In genomic region chr14:60093088-60093487, GRCh38 we compare ENCODE assay signal across 8 cellular contexts. TPM values are rescaled to one million over a fixed set of nuclear protein-coding genes. Genes with fewer than 3 reads are reported as not detected.
DNase-seq lines count a peak whose midpoint lies in the region; ATAC-seq and TF ChIP-seq lines count a peak whose summit lies in the region.

No MANE protein-coding gene starts in this region.

- no peak for DNase-seq in activated CD4-positive, alpha-beta T cell treated with anti-CD3 and anti-CD28 coated beads for 36 hours
- no peak for DNase-seq in activated CD4-positive, alpha-beta T cell treated with anti-CD3 and anti-CD28 coated beads for 1 hour
- no peak for DNase-seq in activated T-helper 2 cell treated with anti-CD3 and anti-CD28 coated beads, Interferon-gamma antibody, Interleukin-2, Interleukin-4, amounts not matched to agents 10 μg/mL and 5 μg/mL and 100 μg/mL, durations not matched to agents 14 hours and 24 hours and 36 hours (ENCODE audit: low spot score)
- peak in 2 of 3 donors; percentile 9 to 17 for DNase-seq in immature natural killer cell
- DNase-seq in thoracic aorta (ENCODE audit: low spot score), result no peak
- no peak for DNase-seq in activated gamma-delta T cell treated with Interleukin-2 at 50 U/mL for 16 hours
- no peak for DNase-seq in sciatic nerve (ENCODE audit: low spot score)
- no peak for DNase-seq in epidermal melanocyte (ENCODE audit: insufficient read length, low spot score)

- H3K4me3 ChIP-seq in thoracic aorta, result peak overlapping the region; percentile 95

- TF ChIP-seq CTCF in thoracic aorta (IDR thresholded peaks at IDR 0.05), result no peak

- H3K4me1 ChIP-seq in thoracic aorta (ENCODE audit: control insufficient read depth in 1 of 2, low read depth in 2 of 2), result peaks cover 17 to 29% of the 10 kb centered on the region in 2 donors

- no peaks in the 10 kb centered on the region for H3K9me3 Mint-ChIP-seq in activated CD4-positive, alpha-beta T cell treated with anti-CD3 and anti-CD28 coated beads for 36 hours (ENCODE audit: low read depth)
- H3K9me3 Mint-ChIP-seq in activated T-helper 2 cell treated with anti-CD3 and anti-CD28 coated beads, Interferon-gamma antibody, Interleukin-2, Interleukin-4, amounts not matched to agents 10 μg/mL and 5 μg/mL and 100 μg/mL, durations not matched to agents 14 hours and 24 hours and 36 hours, result no peaks in the 10 kb centered on the region
- H3K9me3 Mint-ChIP-seq in immature natural killer cell, result no peaks in the 10 kb centered on the region

- H3K27ac Mint-ChIP-seq in activated CD4-positive, alpha-beta T cell treated with anti-CD3 and anti-CD28 coated beads for 36 hours, result peak overlapping the region; percentile 92
- peak overlapping the region; percentile 99 for H3K27ac Mint-ChIP-seq in activated T-helper 2 cell treated with anti-CD3 and anti-CD28 coated beads, Interferon-gamma antibody, Interleukin-2, Interleukin-4, amounts not matched to agents 10 μg/mL and 5 μg/mL and 100 μg/mL, durations not matched to agents 14 hours and 24 hours and 36 hours
- peak overlapping the region; percentile 95 to 97 (median 97) for H3K27ac Mint-ChIP-seq in immature natural killer cell

- peaks cover 37% of the 10 kb centered on the region for H3K4me1 Mint-ChIP-seq in activated CD4-positive, alpha-beta T cell treated with anti-CD3 and anti-CD28 coated beads for 36 hours
- H3K4me1 Mint-ChIP-seq in activated T-helper 2 cell treated with anti-CD3 and anti-CD28 coated beads, Interferon-gamma antibody, Interleukin-2, Interleukin-4, amounts not matched to agents 10 μg/mL and 5 μg/mL and 100 μg/mL, durations not matched to agents 14 hours and 24 hours and 36 hours (ENCODE audit: low read depth), result peaks cover 35% of the 10 kb centered on the region
- peaks cover 58 to 68% of the 10 kb centered on the region in 2 donors for H3K4me1 Mint-ChIP-seq in immature natural killer cell

- H3K27me3 ChIP-seq in thoracic aorta (replicated peaks; ENCODE audit: insufficient read depth), result no peaks in the 10 kb centered on the region

- ATAC-seq in activated CD4-positive, alpha-beta T cell treated with anti-CD3 and anti-CD28 coated beads for 36 hours, result no peak
- ATAC-seq in thoracic aorta (ENCODE audit: insufficient number of reproducible peaks, low FRiP score, low read depth), result no peak
- no peak for ATAC-seq in sciatic nerve

- intact Hi-C loops in activated CD4-positive, alpha-beta T cell treated with anti-CD3 and anti-CD28 coated beads for 36 hours (cut with DNase I, micrococcal nuclease), result loop anchor here (2.0 to 5.0 kb wide), 7 partner anchors 58 to 1669 kb away; partner anchors contain the start of genes JKAMP (in 2 of the 2), L3HYPDH (in 2 of the 2), DAAM1 (in 1 of the 2) and SNAPC1 (in 1 of the 2)
- intact Hi-C loops in activated T-helper 2 cell treated with anti-CD3 and anti-CD28 coated beads, Interferon-gamma antibody, Interleukin-2, Interleukin-4, amounts not matched to agents 10 μg/mL and 5 μg/mL and 100 μg/mL, durations not matched to agents 14 hours and 24 hours and 36 hours (cut with micrococcal nuclease), result loop anchor here (1.0 to 10.0 kb wide), 4 partner anchors 58 to 608 kb away; partner anchors contain the start of genes JKAMP and L3HYPDH
- intact Hi-C loops in sciatic nerve (cut with DNase I), result no loop called here

- H3K27ac ChIP-seq in thoracic aorta, result peak overlapping the region; percentile 90 to 98

- H3K36me3 Mint-ChIP-seq in activated CD4-positive, alpha-beta T cell treated with anti-CD3 and anti-CD28 coated beads for 36 hours (ENCODE audit: low read depth), result peaks cover 21% of the 10 kb centered on the region
- peaks cover 38% of the 10 kb centered on the region for H3K36me3 Mint-ChIP-seq in activated T-helper 2 cell treated with anti-CD3 and anti-CD28 coated beads, Interferon-gamma antibody, Interleukin-2, Interleukin-4, amounts not matched to agents 10 μg/mL and 5 μg/mL and 100 μg/mL, durations not matched to agents 14 hours and 24 hours and 36 hours (ENCODE audit: low read depth)
- peaks cover 4% of the 10 kb centered on the region in 3 donors for H3K36me3 Mint-ChIP-seq in immature natural killer cell

- no peaks in the 10 kb centered on the region for H3K27me3 Mint-ChIP-seq in activated CD4-positive, alpha-beta T cell treated with anti-CD3 and anti-CD28 coated beads for 36 hours
- no peaks in the 10 kb centered on the region for H3K27me3 Mint-ChIP-seq in activated T-helper 2 cell treated with anti-CD3 and anti-CD28 coated beads, Interferon-gamma antibody, Interleukin-2, Interleukin-4, amounts not matched to agents 10 μg/mL and 5 μg/mL and 100 μg/mL, durations not matched to agents 14 hours and 24 hours and 36 hours (ENCODE audit: low read depth)
- peaks cover 5 to 19% (median 18%) of the 10 kb centered on the region in 3 donors for H3K27me3 Mint-ChIP-seq in immature natural killer cell (ENCODE audit: low read depth in 3 of 3)

- no peaks in the 10 kb centered on the region for H3K36me3 ChIP-seq in thoracic aorta

- POLR2A ChIA-PET in activated CD4-positive, alpha-beta T cell treated with anti-CD3 and anti-CD28 coated beads for 36 hours (lab: Charles Lee), result no interaction called here

- no peaks in the 10 kb centered on the region for H3K9me3 ChIP-seq in thoracic aorta

- CTCF ChIA-PET in activated CD4-positive, alpha-beta T cell treated with anti-CD3 and anti-CD28 coated beads for 36 hours (lab: Charles Lee), result interaction anchor here (1.2 kb wide), 1 partner anchor 129 kb away, joined by 3 read pairs; no protein-coding TSS in a partner anchor

- peak overlapping the region; percentile 91 for H3K4me3 Mint-ChIP-seq in activated CD4-positive, alpha-beta T cell treated with anti-CD3 and anti-CD28 coated beads for 36 hours
- H3K4me3 Mint-ChIP-seq in activated T-helper 2 cell treated with anti-CD3 and anti-CD28 coated beads, Interferon-gamma antibody, Interleukin-2, Interleukin-4, amounts not matched to agents 10 μg/mL and 5 μg/mL and 100 μg/mL, durations not matched to agents 14 hours and 24 hours and 36 hours (ENCODE audit: low read depth), result peak overlapping the region; percentile 98
- H3K4me3 Mint-ChIP-seq in immature natural killer cell, result peak overlapping the region; percentile 89 to 96 (median 91)

RNA-seq across cellular contexts. Expression of gene PCNX4, which starts 1.4 kb away (rescaled TPM):
- 10 to 100 TPM; 27.0 to 27.6 TPM for total RNA-seq in activated CD4-positive, alpha-beta T cell treated with anti-CD3 and anti-CD28 coated beads for 36 hours
- 38.8 and 46.3 TPM in 2 replicates for total RNA-seq in activated T-helper 2 cell treated with anti-CD3 and anti-CD28 coated beads, Interferon-gamma antibody, Interleukin-2, Interleukin-4, amounts not matched to agents 10 μg/mL and 5 μg/mL and 100 μg/mL, durations not matched to agents 14 hours and 24 hours and 36 hours
- 10 to 100 TPM; 14.1 to 33.5 (median 31.9) TPM for polyA plus RNA-seq in immature natural killer cell
- total RNA-seq in thoracic aorta (10 to 100 TPM; 26.7 to 73.2 TPM), sciatic nerve (55.4 TPM)

Comparison
In these comparisons a context has a peak if more than half of its experiments do, and no peak if none do; other contexts are left out.
1. DNase-seq: peak in immature natural killer cell (2 of 3); none in activated CD4-positive, alpha-beta T cell treated with anti-CD3 and anti-CD28 coated beads for 36 hours (single experiment), activated CD4-positive, alpha-beta T cell treated with anti-CD3 and anti-CD28 coated beads for 1 hour (single experiment), activated T-helper 2 cell treated with anti-CD3 and anti-CD28 coated beads, Interferon-gamma antibody, Interleukin-2, Interleukin-4, amounts not matched to agents 10 μg/mL and 5 μg/mL and 100 μg/mL, durations not matched to agents 14 hours and 24 hours and 36 hours (single experiment), thoracic aorta (single experiment), activated gamma-delta T cell treated with Interleukin-2 at 50 U/mL for 16 hours (single experiment), sciatic nerve (single experiment) and epidermal melanocyte (single experiment).
2. Peak in every context shown above with its lines, with median percentiles within 50 percentile points of each other: H3K27ac Mint-ChIP-seq and H3K4me3 Mint-ChIP-seq.